3 cellular contexts compared by ENCODE assay signal in genomic region chr1:190207733-190208132, GRCh38.
TF ChIP-seq lines count a peak whose summit lies in the region.

No MANE protein-coding gene starts in this region.

TF ChIP-seq in HepG2, 621 proteins besides CTCF, POLR2A, EP300 and RAD21:
- TF ChIP-seq, protein P1, sequence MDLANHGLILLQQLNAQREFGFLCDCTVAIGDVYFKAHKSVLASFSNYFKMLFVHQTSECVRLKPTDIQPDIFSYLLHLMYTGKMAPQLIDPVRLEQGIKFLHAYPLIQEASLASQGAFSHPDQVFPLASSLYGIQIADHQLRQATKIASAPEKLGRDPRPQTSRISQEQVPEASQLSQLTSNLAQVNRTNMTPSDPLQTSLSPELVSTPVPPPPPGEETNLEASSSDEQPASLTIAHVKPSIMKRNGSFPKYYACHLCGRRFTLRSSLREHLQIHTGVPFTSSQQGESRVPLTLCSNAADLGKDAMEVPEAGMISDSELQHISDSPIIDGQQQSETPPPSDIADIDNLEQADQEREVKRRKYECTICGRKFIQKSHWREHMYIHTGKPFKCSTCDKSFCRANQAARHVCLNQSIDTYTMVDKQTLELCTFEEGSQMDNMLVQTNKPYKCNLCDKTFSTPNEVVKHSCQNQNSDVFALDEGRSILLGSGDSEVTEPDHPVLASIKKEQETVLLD (CRISPR knock-in tag; IDR thresholded peaks at IDR 0.05; ENCODE audit: low read depth), result no peak
- TF ChIP-seq CEBPB (IDR thresholded peaks at IDR 0.05; ENCODE audit: borderline replicate concordance, low read depth, low read length), result 0 out of 2 replicates have a peak, but pooled peaks have one; percentile 35

TF ChIP-seq in IMR-90, 13 proteins besides CTCF, POLR2A, EP300 and RAD21:
- TF ChIP-seq NFE2L2 (IDR thresholded peaks at IDR 0.05; ENCODE audit: low read depth, low read length) (no peak), MAFK (IDR thresholded peaks at IDR 0.05; ENCODE audit: low read depth, low read length) (no peak), CEBPB (IDR thresholded peaks at IDR 0.05; ENCODE audit: low read depth, low read length) (peak; percentile 74)

TF ChIP-seq in K562, 482 proteins besides CTCF, POLR2A, EP300 and RAD21:
- no peak for TF ChIP-seq CEBPG (CRISPR knock-in tag; IDR thresholded peaks at IDR 0.05)
- TF ChIP-seq CEBPG (tag; conservative IDR thresholded peaks at IDR 0.05 in 1 of 2, IDR thresholded peaks at IDR 0.05 in 1 of 2), result 0 out of 4 replicates have a peak, but pooled peaks of 1 of the 2 experiments have one; percentile 22
- TF ChIP-seq MTA1 (IDR thresholded peaks at IDR 0.05; ENCODE audit: borderline replicate concordance), result no peak
- TF ChIP-seq SUPT5H (IDR thresholded peaks at IDR 0.05), result no peak
- TF ChIP-seq CEBPB (tag; IDR thresholded peaks at IDR 0.05), result peak; percentile 50
TF ChIP-seq in K562: peak in this region for 2.
